21 cellular contexts compared by ENCODE assay signal in genomic region chr4:14264437-14264836, GRCh38.
DNase-seq lines count a peak whose midpoint lies in the region; ATAC-seq, FAIRE-seq and TF ChIP-seq lines count a peak whose summit lies in the region.
"Had no signal": no experiment of that assay in that cellular context is flagged by ENCODE, and none has a peak within 500 bp of the region (broad histone marks: within the 10 kb centered on the region; RNA-seq: fewer than 3 reads in every experiment).

No MANE protein-coding gene starts in this region.

- peaks cover 15% of the 10 kb centered on the region; the same call in 1 of the 2 replicates for H3K27me3 ChIP-seq in GM23248 (replicated peaks; ENCODE audit: insufficient read depth)
- H3K27me3 ChIP-seq: BLaER1 treated with 17β-estradiol and CSF1 and Interleukin-3, amounts not matched to agents 10 nM and 100 nM; gastrocnemius medialis; thyroid gland had no signal

- TF ChIP-seq POLR2A in NB4 (IDR thresholded peaks at IDR 0.05; ENCODE audit: extremely low read depth, insufficient read length): no peak

- in situ Hi-C loops in GM23248 (cut with MboI): no loop called here

- intact Hi-C loops in kidney (cut with DNase I): no loop called here

- no peak overlapping the region for H3K4me3 ChIP-seq in GM23248
- H3K4me3 ChIP-seq in NB4 (ENCODE audit: low read depth, low read length): no peak overlapping the region
- no peak overlapping the region for H3K4me3 ChIP-seq in choroid plexus epithelial cell (ENCODE audit: low read depth, low read length)
- no peak overlapping the region for H3K4me3 ChIP-seq in kidney (ENCODE audit: low read length in 2 of 2)
- H3K4me3 ChIP-seq: BLaER1 treated with 17β-estradiol and CSF1 and Interleukin-3, amounts not matched to agents 10 nM and 100 nM; gastrocnemius medialis; lung; thyroid gland had no signal

- H3K36me3 ChIP-seq in GM23248 (ENCODE audit: low read depth) (no peaks in the 10 kb centered on the region), kidney (ENCODE audit: control insufficient read depth in 1 of 2, insufficient read depth in 2 of 2, low read length in 2 of 2) (no peaks in the 10 kb centered on the region)
- H3K36me3 ChIP-seq: BLaER1 treated with 17β-estradiol and CSF1 and Interleukin-3, amounts not matched to agents 10 nM and 100 nM; gastrocnemius medialis; thyroid gland had no signal

- no peak for ATAC-seq in GM21367 (IDR thresholded peaks at IDR 0.05; ENCODE audit: unreplicated experiment)
- ATAC-seq: activated CD8-positive, alpha-beta T cell treated with anti-CD3 and anti-CD28 coated beads, Interleukin-2, amount 10 ng/mL, durations not matched to agents 7 days and 5 days; activated naive CD8-positive, alpha-beta T cell treated with anti-CD3 and anti-CD28 coated beads, Interleukin-2, amount 50 U/mL, for 24 hours; effector memory CD8-positive, alpha-beta T cell; gastrocnemius medialis; Right ventricle myocardium inferior had no signal

- DNase-seq in GM23248 (peak; percentile 3), NB4 (ENCODE audit: low read depth) (peak; percentile 11), choroid plexus epithelial cell (ENCODE audit: low read depth) (peak; percentile 19), lung microvascular endothelial cell (ENCODE audit: low read depth in 2 of 2) (peak; percentile 2 to 4), kidney (no peak), activated gamma-delta T cell treated with Interleukin-2 at 50 U/mL for 16 hours (no peak)
- DNase-seq: activated B cell treated with CpG ODN at 0.5 μM for 24 hours; activated CD8-positive, alpha-beta T cell treated with anti-CD3 and anti-CD28 coated beads, Interleukin-2, amount 10 ng/mL, durations not matched to agents 7 days and 5 days; activated naive CD8-positive, alpha-beta T cell treated with anti-CD3 and anti-CD28 coated beads, Interleukin-2, amount 50 U/mL, for 24 hours; central memory CD4-positive, alpha-beta T cell; DMS79 treated with DMSO at 0.1 percent for 48 hours; effector memory CD8-positive, alpha-beta T cell; gastrocnemius medialis; MM.1S; naive B cell; NK-92 treated with Interleukin-12 subunit alpha and Interleukin-12 subunit beta, amount 100 ng/mL, for 24 hours; thyroid gland had no signal

- no peaks in the 10 kb centered on the region; the same call in 1 of the 2 replicates for H3K9me2 ChIP-seq in GM23248 (ENCODE audit: insufficient read depth)

- H2AFZ ChIP-seq in GM23248: no peak overlapping the region

- H3K27ac ChIP-seq in GM23248 (no peak overlapping the region), kidney (ENCODE audit: low read depth in 2 of 2, low read length in 2 of 2) (no peak overlapping the region)
- H3K27ac ChIP-seq: BLaER1 treated with 17β-estradiol and CSF1 and Interleukin-3, amounts not matched to agents 10 nM and 100 nM; gastrocnemius medialis; thyroid gland had no signal

- H3F3A ChIP-seq in GM23248 (ENCODE audit: insufficient read depth): no peaks in the 10 kb centered on the region

- H3K9me3 ChIP-seq in GM23248 (ENCODE audit: low read depth): no peaks in the 10 kb centered on the region
- no peaks in the 10 kb centered on the region for H3K9me3 ChIP-seq in kidney (ENCODE audit: control insufficient read depth in 1 of 2, low read length in 2 of 2)
- H3K9me3 ChIP-seq: gastrocnemius medialis, thyroid gland had no signal

- H3K4me2 ChIP-seq in GM23248 (ENCODE audit: unreplicated experiment): no peak overlapping the region
- H3K4me2 ChIP-seq: BLaER1 treated with 17β-estradiol and CSF1 and Interleukin-3, amounts not matched to agents 10 nM and 100 nM had no signal

- FAIRE-seq in kidney (lab: Jason Lieb, UNC): no peak

- no peaks in the 10 kb centered on the region for H4K20me1 ChIP-seq in GM23248 (ENCODE audit: insufficient read depth)
- H4K20me1 ChIP-seq: BLaER1 treated with 17β-estradiol and CSF1 and Interleukin-3, amounts not matched to agents 10 nM and 100 nM had no signal

- H3K4me1 ChIP-seq in GM23248 (ENCODE audit: insufficient read depth): no peaks in the 10 kb centered on the region
- H3K4me1 ChIP-seq in kidney (ENCODE audit: control insufficient read depth in 1 of 2, insufficient read depth in 1 of 2, low read depth in 1 of 2, low read length in 2 of 2): no peaks in the 10 kb centered on the region
- H3K4me1 ChIP-seq: gastrocnemius medialis, thyroid gland had no signal

- no peaks in the 10 kb centered on the region for H3K79me2 ChIP-seq in GM23248 (ENCODE audit: insufficient read depth)

- whole genome bisulfite sequencing in GM23248 (ENCODE audit: low coverage in 1 of 2, low lambda C conversion rate in 2 of 2, missing lambda C conversion rate in 2 of 2), 2 experiments: 33 to 49% methylated on average over 4 of the region's 4 CpGs

- H3K9ac ChIP-seq in GM23248 (no peak overlapping the region), kidney (ENCODE audit: low read length in 2 of 2) (no peak overlapping the region)
- H3K9ac ChIP-seq: BLaER1 treated with 17β-estradiol and CSF1 and Interleukin-3, amounts not matched to agents 10 nM and 100 nM had no signal

- TF ChIP-seq CTCF in NB4 (IDR thresholded peaks at IDR 0.05; ENCODE audit: low read depth, low read length) (no peak), choroid plexus epithelial cell (conservative IDR thresholded peaks at IDR 0.05; ENCODE audit: low read depth, low read length) (peak; percentile 11), kidney (IDR thresholded peaks at IDR 0.05; ENCODE audit: borderline replicate concordance, extremely low read depth, insufficient read depth) (no peak)

Comparison
In these comparisons a context has a peak if more than half of its experiments do, and no peak if none do; other contexts are left out.
1. DNase-seq: peak in GM23248 (single experiment), NB4 (single experiment), choroid plexus epithelial cell (single experiment) and lung microvascular endothelial cell (2 of 2); none in kidney (single experiment) and activated gamma-delta T cell treated with Interleukin-2 at 50 U/mL for 16 hours (single experiment).